Comparison of ENCODE assay signal across 8 cellular contexts in genomic region chr10:121928528-121928884, GRCh38. TPM values are rescaled to one million over a fixed set of nuclear protein-coding genes. Genes with fewer than 3 reads are reported as not detected.
DNase-seq lines count a peak whose midpoint lies in the region; ATAC-seq, FAIRE-seq and TF ChIP-seq lines count a peak whose summit lies in the region.

No MANE protein-coding gene starts in this region.

- intact Hi-C loops in ascending aorta (cut with DNase I) = loop anchor here (1.0 to 5.0 kb wide), 7 partner anchors 46 to 1079 kb away; partner anchors contain the start of genes ACADSB and IKZF5

- H3K4me1 ChIP-seq in ascending aorta = peaks cover 0 to 10% of the 10 kb centered on the region in 2 donors

- H3K36me3 Mint-ChIP-seq in immature natural killer cell = no peaks in the 10 kb centered on the region
- H3K36me3 Mint-ChIP-seq in stimulated activated naive B cell treated with anti-CD40 and anti-IgM and Interleukin-4, amounts not matched to agents 10 μg/mL and 1 μg/mL and 100 μg/mL, for 72 hours = peaks cover 3 to 4% of the 10 kb centered on the region in 2 donors

- TF ChIP-seq CTCF in ascending aorta (IDR thresholded peaks at IDR 0.05) = no peak
- no peak for TF ChIP-seq CTCF in D721Med (IDR thresholded peaks at IDR 0.05; ENCODE audit: insufficient read depth, missing control alignments)

- peaks cover 22 to 36% of the 10 kb centered on the region in 2 donors for H3K4me1 Mint-ChIP-seq in immature natural killer cell
- peaks cover 7 to 29% of the 10 kb centered on the region in 2 donors for H3K4me1 Mint-ChIP-seq in stimulated activated naive B cell treated with anti-CD40 and anti-IgM and Interleukin-4, amounts not matched to agents 10 μg/mL and 1 μg/mL and 100 μg/mL, for 72 hours

- ATAC-seq in stimulated activated naive B cell treated with anti-CD40 and anti-IgM and Interleukin-4, amounts not matched to agents 10 μg/mL and 1 μg/mL and 100 μg/mL, for 72 hours (replicated peaks) = no peak

- H3K4me3 Mint-ChIP-seq in immature natural killer cell = peak overlapping the region; percentile 87 to 97 (median 94)
- peak overlapping the region; percentile 89 to 97 for H3K4me3 Mint-ChIP-seq in stimulated activated naive B cell treated with anti-CD40 and anti-IgM and Interleukin-4, amounts not matched to agents 10 μg/mL and 1 μg/mL and 100 μg/mL, for 72 hours

- no peaks in the 10 kb centered on the region for H3K9me3 Mint-ChIP-seq in immature natural killer cell
- no peaks in the 10 kb centered on the region for H3K9me3 Mint-ChIP-seq in stimulated activated naive B cell treated with anti-CD40 and anti-IgM and Interleukin-4, amounts not matched to agents 10 μg/mL and 1 μg/mL and 100 μg/mL, for 72 hours

- peaks cover 0 to 10% (median 2%) of the 10 kb centered on the region in 3 donors for H3K27me3 Mint-ChIP-seq in immature natural killer cell (ENCODE audit: low read depth in 3 of 3)
- H3K27me3 Mint-ChIP-seq in stimulated activated naive B cell treated with anti-CD40 and anti-IgM and Interleukin-4, amounts not matched to agents 10 μg/mL and 1 μg/mL and 100 μg/mL, for 72 hours = no peaks in the 10 kb centered on the region

- peak; percentile 14 for DNase-seq in CD1c-positive myeloid dendritic cell (ENCODE audit: extremely low spot score)
- DNase-seq in GM19239 (ENCODE audit: insufficient read length, low spot score) = peak; percentile 15
- DNase-seq in HT1080 (ENCODE audit: low read depth) = peak; percentile 13
- DNase-seq in ascending aorta (ENCODE audit: low spot score in 2 of 2) = no peak
- DNase-seq in immature natural killer cell = no peak
- no peak for DNase-seq in stimulated activated naive B cell treated with anti-CD40 and anti-IgM and Interleukin-4, amounts not matched to agents 10 μg/mL and 1 μg/mL and 100 μg/mL, for 72 hours
- no peak for DNase-seq in dedifferentiated amniotic fluid mesenchymal stem cell (ENCODE audit: extremely low spot score)
- no peak for DNase-seq in D721Med (ENCODE audit: insufficient read length, low spot score)

- no peaks in the 10 kb centered on the region for H3K36me3 ChIP-seq in ascending aorta

- peak overlapping the region; percentile 97 for H3K27ac ChIP-seq in ascending aorta

- H3K27me3 ChIP-seq in ascending aorta = no peaks in the 10 kb centered on the region

- peak overlapping the region; percentile 98 to 100 for H3K4me3 ChIP-seq in ascending aorta

- FAIRE-seq in GM19239 (lab: Jason Lieb, UNC) (peak; percentile 14), D721Med (lab: Jason Lieb, UNC) (no peak)

- no peaks in the 10 kb centered on the region for H3K9me3 ChIP-seq in ascending aorta

- peak overlapping the region; percentile 75 to 99 (median 87) for H3K27ac Mint-ChIP-seq in immature natural killer cell
- peak overlapping the region; percentile 98 for H3K27ac Mint-ChIP-seq in stimulated activated naive B cell treated with anti-CD40 and anti-IgM and Interleukin-4, amounts not matched to agents 10 μg/mL and 1 μg/mL and 100 μg/mL, for 72 hours

RNA-seq across cellular contexts. Expression of gene ATE1, which starts 0.7 kb away (rescaled TPM):
- 22.2 and 25.8 TPM in 2 replicates for total RNA-seq in HT1080 (2014; rRNA removed; shearing (Covaris generic))
- polyA plus RNA-seq in HT1080 (2015; cell fraction: cytosol; rRNA removed) = 20.5 and 24.7 TPM in 2 replicates
- 17.8 and 19.7 TPM in 2 replicates for polyA plus RNA-seq in HT1080 (2015; cell fraction: nucleus; rRNA removed)
- 6.9 TPM for total RNA-seq in ascending aorta
- polyA plus RNA-seq in immature natural killer cell = 10 to 100 TPM; 16.9 to 34.5 (median 32.9) TPM

RNA-seq across cellular contexts. Expression of gene NSMCE4A, which starts 46.5 kb away (rescaled TPM):
- 75.6 and 78.4 TPM in 2 replicates for total RNA-seq in HT1080 (2014; rRNA removed; shearing (Covaris generic))
- 71.9 and 76.3 TPM in 2 replicates for polyA plus RNA-seq in HT1080 (2015; cell fraction: cytosol; rRNA removed)
- polyA plus RNA-seq in HT1080 (2015; cell fraction: nucleus; rRNA removed) = 175 and 184 TPM in 2 replicates
- 63.3 TPM for total RNA-seq in ascending aorta
- polyA plus RNA-seq in immature natural killer cell = 10 to 100 TPM; 38.5 to 79.6 (median 48.7) TPM

Comparison
In these comparisons a context has a peak if more than half of its experiments do, and no peak if none do; other contexts are left out.
1. DNase-seq: peak in CD1c-positive myeloid dendritic cell (single experiment), GM19239 (single experiment) and HT1080 (single experiment); none in ascending aorta (0 of 2), immature natural killer cell (0 of 3), stimulated activated naive B cell treated with anti-CD40 and anti-IgM and Interleukin-4, amounts not matched to agents 10 μg/mL and 1 μg/mL and 100 μg/mL, for 72 hours (single experiment), dedifferentiated amniotic fluid mesenchymal stem cell (single experiment) and D721Med (single experiment).